In the genomic region with DNA sequence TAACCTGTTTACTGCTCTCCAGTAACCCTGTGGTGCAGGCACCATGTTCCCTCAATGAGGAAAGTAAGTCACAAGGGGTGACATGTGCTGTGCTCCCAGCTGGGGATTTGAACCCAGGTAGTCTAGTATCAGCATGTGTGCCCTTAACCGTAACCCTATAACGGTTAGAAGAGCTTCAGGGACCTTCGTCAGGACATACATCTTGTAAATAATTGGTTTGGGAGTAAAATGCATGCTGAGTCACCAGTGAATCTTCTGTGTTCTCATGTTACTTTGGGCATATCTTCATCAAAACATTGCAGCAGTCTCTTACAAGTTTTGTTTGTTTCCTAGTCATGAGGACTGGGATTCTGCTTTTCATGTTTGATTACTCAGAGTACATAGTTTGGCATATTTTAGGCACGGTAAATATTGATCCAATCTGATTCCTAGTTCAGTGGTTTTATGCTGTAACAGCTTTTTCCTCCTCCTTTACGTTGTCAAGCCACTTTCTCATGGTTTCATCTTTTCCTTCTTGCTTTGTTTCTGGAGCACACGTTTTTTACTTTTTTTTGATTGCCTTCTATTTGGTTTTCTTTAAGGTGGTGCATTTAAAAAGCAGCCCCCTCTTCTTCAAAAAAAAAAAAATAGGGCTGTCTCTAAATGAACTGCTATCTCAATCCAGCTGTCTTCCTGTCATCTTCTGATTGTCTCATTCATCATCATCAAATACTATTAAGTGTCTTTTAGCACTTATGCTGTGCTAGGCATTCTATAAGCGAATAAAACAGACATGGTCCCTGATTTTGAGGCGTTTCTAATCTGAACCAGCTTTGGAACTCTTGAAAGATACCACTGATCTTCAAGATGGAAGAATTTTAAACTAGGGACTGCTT, we compare ENCODE assay signal across 11 cellular contexts. TPM values are rescaled to one million over a fixed set of nuclear protein-coding genes. Genes with fewer than 3 reads are reported as not detected.
DNase-seq lines count a peak whose midpoint lies in the region; ATAC-seq and TF ChIP-seq lines count a peak whose summit lies in the region.
"Had no signal": no experiment of that assay in that cellular context is flagged by ENCODE, and none has a peak within 500 bp of the region (broad histone marks: within the 10 kb centered on the region; RNA-seq: fewer than 3 reads in every experiment).

No MANE protein-coding gene starts in this region.

- no peaks in the 10 kb centered on the region for H3K27me3 Mint-ChIP-seq in type B pancreatic cell
- H3K27me3 Mint-ChIP-seq: memory B cell had no signal

- H3K36me3 Mint-ChIP-seq in type B pancreatic cell, result peaks cover 14% of the 10 kb centered on the region

- peaks cover 16% of the 10 kb centered on the region for H3K4me1 Mint-ChIP-seq in type B pancreatic cell (ENCODE audit: unreplicated experiment)

- no peak for TF ChIP-seq CTCF in 22Rv1 (IDR thresholded peaks at IDR 0.05)
- TF ChIP-seq CTCF in foreskin fibroblast (IDR thresholded peaks at IDR 0.05; ENCODE audit: low read depth, low read length), result no peak
- TF ChIP-seq CTCF in type B pancreatic cell (conservative IDR thresholded peaks at IDR 0.05), result no peak

- no peak overlapping the region for H3K4me3 Mint-ChIP-seq in type B pancreatic cell
- H3K4me3 Mint-ChIP-seq: memory B cell had no signal

- no peak overlapping the region for H3K4me3 ChIP-seq in foreskin fibroblast (ENCODE audit: low read depth in 1 of 2, low read length in 2 of 2)

- peak overlapping the region; percentile 69 for H3K27ac ChIP-seq in 22Rv1

- DNase-seq in GM03348 (ENCODE audit: low spot score) (peak; percentile 24), foreskin fibroblast (peak; percentile 74 to 84), type B pancreatic cell (ENCODE audit: extremely low spot score, unreplicated experiment) (no peak)
- DNase-seq in activated CD4-positive, CD25-positive, alpha-beta regulatory T cell treated with anti-CD3 and anti-CD28 coated beads, Interleukin-2, amount 50 U/mL, for 72 hours, result no peak
- DNase-seq: effector memory CD4-positive, alpha-beta T cell; stimulated activated CD4-positive, alpha-beta T cell treated with anti-CD3 and anti-CD28 coated beads, Interleukin-4, amount 100 ng/mL, for 1 hour had no signal

- no peaks in the 10 kb centered on the region for H3K9me3 Mint-ChIP-seq in type B pancreatic cell
- H3K9me3 Mint-ChIP-seq: memory B cell had no signal

- ATAC-seq in SK-N-SH treated with all-trans-retinoic acid at 6 μM for 48 hours (peak; percentile 95), GM21367 (IDR thresholded peaks at IDR 0.05; ENCODE audit: unreplicated experiment) (no peak), HG03439 (IDR thresholded peaks at IDR 0.05; ENCODE audit: unreplicated experiment) (no peak)

- H3K27ac Mint-ChIP-seq in type B pancreatic cell, result no peak overlapping the region

TF ChIP-seq in SK-N-SH treated with all-trans-retinoic acid at 6 μM for 48 hours, 23 proteins besides CTCF, POLR2A, EP300 and RAD21:
- TF ChIP-seq TCF4 (CRISPR knock-in tag; IDR thresholded peaks at IDR 0.05; ENCODE audit: borderline replicate concordance), result 0 out of 2 replicates have a peak, but pooled peaks have one; percentile 9
- no peak for TF ChIP-seq PPARA (CRISPR knock-in tag; IDR thresholded peaks at IDR 0.05; ENCODE audit: borderline replicate concordance)
- no peak for TF ChIP-seq SNAI2 (CRISPR knock-in tag; IDR thresholded peaks at IDR 0.05)

RNA-seq across cellular contexts. Expression of a gene that starts 50.4 kb away (rescaled TPM):
- total RNA-seq in type B pancreatic cell (ENCODE audit: low replicate concordance), result 12.1 and 14.7 TPM in 2 replicates

Comparison
In these comparisons a context has a peak if more than half of its experiments do, and no peak if none do; other contexts are left out.
1. DNase-seq: peak in GM03348 (single experiment) and foreskin fibroblast (2 of 2); none in type B pancreatic cell (single experiment) and activated CD4-positive, CD25-positive, alpha-beta regulatory T cell treated with anti-CD3 and anti-CD28 coated beads, Interleukin-2, amount 50 U/mL, for 72 hours (single experiment).